ENCODE assay signal across 7 cellular contexts in genomic region chr4:8941492-8941805, GRCh38.
DNase-seq lines count a peak whose midpoint lies in the region; ATAC-seq, FAIRE-seq and TF ChIP-seq lines count a peak whose summit lies in the region.
"Not testable (repeated sequence)": the region's sequence is repeated elsewhere in the genome, so short reads cannot be mapped to it uniquely, and the experiment has no call there.

No MANE protein-coding gene starts in this region.

- not testable (repeated sequence) for H3K4me1 Mint-ChIP-seq in endothelial cell (ENCODE audit: unreplicated experiment)

- not testable (repeated sequence) for H4K20me1 ChIP-seq in HCT116 (ENCODE audit: insufficient read depth); HepG2 (ENCODE audit: insufficient read depth, low read length)

- not testable (repeated sequence) for TF ChIP-seq RAD21 in HCT116 (IDR thresholded peaks at IDR 0.05; ENCODE audit: low read depth); HepG2 (CRISPR knock-in tag; IDR thresholded peaks at IDR 0.05)

- TF ChIP-seq CTCF in 22Rv1 (IDR thresholded peaks at IDR 0.05) (peak; percentile 25), Panc1 (IDR thresholded peaks at IDR 0.05) (peak; percentile 48), VCaP (conservative IDR thresholded peaks at IDR 0.05) (peak; percentile 56)
- TF ChIP-seq CTCF in HCT116 (IDR thresholded peaks at IDR 0.05 in 2 of 3, conservative IDR thresholded peaks at IDR 0.05 in 1 of 3; ENCODE audit: borderline replicate concordance in 1 of 3, insufficient read depth in 1 of 3, low read depth in 2 of 3, low read length in 2 of 3); endothelial cell (IDR thresholded peaks at IDR 0.05; ENCODE audit: unreplicated experiment); HepG2 (CRISPR knock-in tag; IDR thresholded peaks at IDR 0.05): not testable (repeated sequence)

- H3K36me3 ChIP-seq in HCT116 (ENCODE audit: control insufficient read depth in 1 of 2, insufficient read depth in 2 of 2, low read length in 2 of 2); Panc1 (ENCODE audit: control insufficient read depth, insufficient read depth, low read length); HepG2 (replicated peaks in 1 of 2; ENCODE audit: control insufficient read depth in 1 of 2, insufficient read depth in 2 of 2, low read length in 2 of 2): not testable (repeated sequence)

- CTCF ChIA-PET in HCT116 (lab: Charles Lee): interaction anchor here (0.7 kb wide), 1 partner anchor 12 kb away, joined by 3 read pairs; no protein-coding TSS in a partner anchor
- CTCF ChIA-PET in Panc1 (lab: Charles Lee); HepG2 (lab: Yijun Ruan, JAX; ENCODE audit: low intra/inter-chr PET ratio, low total read pairs): not testable (repeated sequence)

- POLR2A ChIA-PET in HCT116 (lab: Charles Lee); Panc1 (lab: Charles Lee); HepG2 (lab: Yijun Ruan, JAX): not testable (repeated sequence)

- intact Hi-C loops in HCT116 (cut with micrococcal nuclease): loop anchor here (2.0 to 5.0 kb wide), 2 partner anchors 161 to 181 kb away; no protein-coding TSS in a partner anchor
- intact Hi-C loops in Panc1 (cut with micrococcal nuclease; ENCODE audit: unreplicated experiment); HepG2 (cut with micrococcal nuclease; ENCODE audit: unreplicated experiment): not testable (repeated sequence)

- not testable (repeated sequence) for H3K9me3 Mint-ChIP-seq in endothelial cell (ENCODE audit: unreplicated experiment)

- not testable (repeated sequence) for TF ChIP-seq POLR2A in HCT116 (IDR thresholded peaks at IDR 0.05; ENCODE audit: borderline replicate concordance, extremely low read depth, insufficient read depth, insufficient read length); HepG2 (IDR thresholded peaks at IDR 0.05; ENCODE audit: insufficient read depth in 1 of 2, low read depth in 2 of 2, low read length in 2 of 2)

- H3K9me2 ChIP-seq in HCT116 (ENCODE audit: insufficient read depth): not testable (repeated sequence)

- DNase-seq in HCT116 (ENCODE audit: low read depth, low spot score); Panc1 (ENCODE audit: low read depth, low spot score); endothelial cell (ENCODE audit: low spot score); HepG2 (ENCODE audit: low spot score): not testable (repeated sequence)
- peak; percentile 9 for DNase-seq in activated CD8-positive, alpha-beta memory T cell treated with anti-CD3 and anti-CD28 coated beads for 24 hours

- not testable (repeated sequence) for H3K4me3 Mint-ChIP-seq in endothelial cell (ENCODE audit: unreplicated experiment)

- peak; percentile 71 for ATAC-seq in HCT116
- 0 out of 2 replicates have a peak, but pooled peaks have one; percentile 21 for ATAC-seq in Panc1
- peak; percentile 29; the same call in 2 of the 3 replicates for ATAC-seq in HepG2

- RAD21 ChIA-PET in HCT116 (lab: Charles Lee; ENCODE audit: low non-redundant PET in 1 of 2, low total read pairs in 2 of 2, uncharacterized antibody in 2 of 2, unreplicated experiment in 2 of 2): not testable (repeated sequence)

- H3K27me3 Mint-ChIP-seq in endothelial cell (ENCODE audit: unreplicated experiment): not testable (repeated sequence)

- not testable (repeated sequence) for H3K36me3 Mint-ChIP-seq in endothelial cell (ENCODE audit: low read depth, unreplicated experiment)

- not testable (repeated sequence) for BruUV-seq in HCT116 (replicated peaks; lab: Mats Ljungman, UMichigan); Panc1 (replicated peaks; lab: Mats Ljungman, UMichigan); HepG2 (replicated peaks; lab: Mats Ljungman, UMichigan)

- H2AFZ ChIP-seq in HCT116 (ENCODE audit: low read depth, low read length, poor library complexity, severe bottlenecking): peak overlapping the region; percentile 80
- H2AFZ ChIP-seq in HepG2 (ENCODE audit: low read length): not testable (repeated sequence)

- not testable (repeated sequence) for H3K4me3 ChIP-seq in HCT116 (replicated peaks in 1 of 2; ENCODE audit: low read depth in 1 of 2, low read length in 2 of 2); Panc1 (ENCODE audit: low read depth in 2 of 2, low read length in 2 of 2); HepG2 (replicated peaks in 1 of 3; ENCODE audit: insufficient read depth in 1 of 3, low read depth in 2 of 3, low read length in 3 of 3)

- H3K9ac ChIP-seq in HCT116 (ENCODE audit: low read length); HepG2 (ENCODE audit: insufficient read depth, low read depth, low read length): not testable (repeated sequence)

- in situ Hi-C loops in Panc1 (cut with HindIII; ENCODE audit: low pct_unique_long_range_greater_than_20kb, low sequenced_read_pairs); HepG2 (cut with HindIII; ENCODE audit: extremely low pct_ligation_motif_present, low pct_unique_long_range_greater_than_20kb): not testable (repeated sequence)

- 25% methylated on average over 5 of the region's 6 CpGs for WGBS in HepG2 (ENCODE audit: low lambda C conversion rate)

- H3K27ac Mint-ChIP-seq in endothelial cell (ENCODE audit: unreplicated experiment): peak overlapping the region; percentile 40

- not testable (repeated sequence) for FAIRE-seq in HepG2 (lab: Jason Lieb, UNC)

- not testable (repeated sequence) for H3K27ac ChIP-seq in 22Rv1; HCT116 (ENCODE audit: low read depth, low read length); Panc1 (ENCODE audit: low read length); VCaP; HepG2 (ENCODE audit: extremely low read length, insufficient read depth, low read length)

- H3K79me2 ChIP-seq in HCT116 (ENCODE audit: insufficient read depth, low read length); HepG2 (ENCODE audit: insufficient read depth, low read length): not testable (repeated sequence)

- not testable (repeated sequence) for H3K4me1 ChIP-seq in HCT116 (ENCODE audit: control insufficient read depth in 1 of 2, insufficient read depth in 2 of 2, low read length in 2 of 2); Panc1 (ENCODE audit: control insufficient read depth, insufficient read depth, low read length); HepG2 (ENCODE audit: insufficient read depth, low read length)

- peak overlapping the region; percentile 43 for H3K4me2 ChIP-seq in HCT116 (ENCODE audit: low read length)
- H3K4me2 ChIP-seq in HepG2 (ENCODE audit: low read depth, low read length): not testable (repeated sequence)

- not testable (repeated sequence) for TF ChIP-seq EP300 in HepG2 (IDR thresholded peaks at IDR 0.05; ENCODE audit: low read depth in 2 of 2, low read length in 2 of 2); HepG2 (CRISPR knock-in tag; IDR thresholded peaks at IDR 0.05; ENCODE audit: borderline replicate concordance)

- H3K27me3 ChIP-seq in HCT116 (ENCODE audit: insufficient read depth, low read length); Panc1 (ENCODE audit: control insufficient read depth, insufficient read depth, low read length); HepG2 (ENCODE audit: control insufficient read depth in 1 of 2, insufficient read depth in 2 of 2, low read length in 2 of 2): not testable (repeated sequence)

- not testable (repeated sequence) for H3K9me3 ChIP-seq in HCT116 (ENCODE audit: control insufficient read depth in 1 of 2, insufficient read depth in 1 of 2, low read depth in 1 of 2, low read length in 2 of 2); Panc1 (ENCODE audit: control insufficient read depth, insufficient read depth, low read depth, low read length); HepG2 (ENCODE audit: low read length)

Comparison
In these comparisons a context has a peak if more than half of its experiments do, and no peak if none do; other contexts are left out.
1. ATAC-seq: peak in every context shown above with its lines; median percentile 71 in HCT116; 29 in HepG2; 21 in Panc1.